In genomic region chr6:31586013-31586412, GRCh38 we compare ENCODE assay signal across 8 cellular contexts. TPM values are rescaled to one million over a fixed set of nuclear protein-coding genes. Genes with fewer than 3 reads are reported as not detected.
DNase-seq lines count a peak whose midpoint lies in the region; ATAC-seq and TF ChIP-seq lines count a peak whose summit lies in the region.
"Had no signal": no experiment of that assay in that cellular context is flagged by ENCODE, and none has a peak within 500 bp of the region (broad histone marks: within the 10 kb centered on the region; RNA-seq: fewer than 3 reads in every experiment).

TSS of gene LST1 (plus strand) at chr6:31586277. CDS start at chr6:31587300, 1,023 bp downstream.

- no peaks in the 10 kb centered on the region for H3K79me1 ChIP-seq in IMR-90 (ENCODE audit: low read depth in 1 of 2, low read length in 2 of 2)

- WGBS in IMR-90 (ENCODE audit: extremely low coverage in 2 of 2, insufficient read length in 1 of 2), 2 experiments, result no CpG with 5 or more reads among the region's 1 CpG

- dilution Hi-C loops in IMR-90 (cut with HindIII; ENCODE audit: low sequenced_read_pairs, unreplicated experiment), result no loop called here

- H2AFZ ChIP-seq in IMR-90 (replicated peaks; ENCODE audit: low read length, poor library complexity), result no peak within 1 kb of the TSS

- H2AK5ac ChIP-seq in IMR-90 (ENCODE audit: low read depth, low read length), result no peak within 1 kb of the TSS

- no peak within 1 kb of the TSS for H3K14ac ChIP-seq in IMR-90 (replicated peaks; ENCODE audit: low read depth, low read length)

- no peak within 1 kb of the TSS for H3K56ac ChIP-seq in IMR-90 (ENCODE audit: extremely low read depth, insufficient read depth, low read length)

- in situ Hi-C loops in IMR-90 (cut with MboI; ENCODE audit: low sequenced_read_pairs) (no loop called here), gastrocnemius medialis (cut with MboI; ENCODE audit: low sequenced_read_pairs in 4 of 4) (no loop called here)

- H2BK5ac ChIP-seq in IMR-90 (ENCODE audit: low read depth, low read length, poor library complexity, severe bottlenecking), result no peak within 1 kb of the TSS

- intact Hi-C loops in IMR-90 (cut with micrococcal nuclease), result no loop called here
- intact Hi-C loops in gastrocnemius medialis (cut with DNase I; ENCODE audit: low total_unique reads), result no loop called here

- no TSS peak for BruUV-seq in IMR-90 (replicated peaks; lab: Mats Ljungman, UMichigan)

- H2BK20ac ChIP-seq in IMR-90 (ENCODE audit: low read depth, low read length), result no peak within 1 kb of the TSS

- no peaks in the 10 kb centered on the region; the same call in 1 of the 2 replicates for H3K9me1 ChIP-seq in IMR-90 (ENCODE audit: insufficient read depth, low read length)

- H2BK15ac ChIP-seq in IMR-90 (ENCODE audit: low read depth, low read length), result no peak within 1 kb of the TSS

- H3K4me2 ChIP-seq in IMR-90 (ENCODE audit: low read depth, low read length), result no peak within 1 kb of the TSS

- H3K27ac ChIP-seq in IMR-90 (ENCODE audit: insufficient read depth, low read length) (no peak within 1 kb of the TSS), SK-N-MC (no peak within 1 kb of the TSS), skin epidermis (peak within 1 kb of the TSS in 18 of 21 experiments; percentile 19 to 94 (median 70)), gastrocnemius medialis (no peak within 1 kb of the TSS)

- H3K27me3 ChIP-seq in IMR-90 (ENCODE audit: control insufficient read depth, insufficient read depth, low read length), result peaks cover 11% of the 10 kb centered on the region
- H3K27me3 ChIP-seq in gastrocnemius medialis, result peaks cover 0 to 5% (median 0%) of the 10 kb centered on the region in 3 donors

- CTCF ChIA-PET in IMR-90 (lab: Yijun Ruan, JAX), result interaction anchor here (1.2 to 1.4 kb wide), 2 partner anchors 35 to 39 kb away, joined by 4 to 8 read pairs; partner anchors contain the start of genes ATP6V1G2 and NFKBIL1

- no peak within 1 kb of the TSS for H4K5ac ChIP-seq in IMR-90 (ENCODE audit: low read depth, low read length)

- TF ChIP-seq CTCF in IMR-90 (conservative IDR thresholded peaks at IDR 0.05; ENCODE audit: low read depth, low read length) (no peak), endothelial cell (IDR thresholded peaks at IDR 0.05; ENCODE audit: unreplicated experiment) (no peak), gastrocnemius medialis (IDR thresholded peaks at IDR 0.05 in 4 of 5, conservative IDR thresholded peaks at IDR 0.05 in 1 of 5) (no peak)

- peak within 1 kb of the TSS; percentile 61 for H2AK9ac ChIP-seq in IMR-90 (replicated peaks; ENCODE audit: low read depth, low read length, poor library complexity)

- H3K4me1 ChIP-seq in IMR-90 (ENCODE audit: control insufficient read depth, insufficient read depth, low read length), result peaks cover 4% of the 10 kb centered on the region; the same call in 1 of the 2 replicates
- no peaks in the 10 kb centered on the region for H3K4me1 ChIP-seq in gastrocnemius medialis

- POLR2A ChIA-PET in IMR-90 (lab: Charles Lee; ENCODE audit: unreplicated experiment), result no interaction called here

- H3K36me3 ChIP-seq in IMR-90 (ENCODE audit: control insufficient read depth, insufficient read depth, low read length) (no peaks in the 10 kb centered on the region), SK-N-MC (ENCODE audit: insufficient read depth, low read length) (no peaks in the 10 kb centered on the region), gastrocnemius medialis (no peaks in the 10 kb centered on the region)

- no peaks in the 10 kb centered on the region for H3K36me3 Mint-ChIP-seq in endothelial cell (ENCODE audit: low read depth, unreplicated experiment)

- H3K23ac ChIP-seq in IMR-90 (ENCODE audit: low read depth, low read length), result no peak within 1 kb of the TSS

- DNase-seq in IMR-90 (no peak), SK-N-MC (ENCODE audit: low read depth, low spot score) (no peak), endothelial cell (ENCODE audit: low spot score) (no peak), dedifferentiated amniotic fluid mesenchymal stem cell (ENCODE audit: extremely low spot score) (no peak), hippocampal formation (lab: John Stamatoyannopoulos, UW) (no peak), gastrocnemius medialis (no peak)

- peaks cover 15% of the 10 kb centered on the region for H3K4me1 Mint-ChIP-seq in endothelial cell (ENCODE audit: unreplicated experiment)

- no peak within 1 kb of the TSS for H2BK120ac ChIP-seq in IMR-90 (ENCODE audit: low read depth, low read length)

- no peak within 1 kb of the TSS for H3K4ac ChIP-seq in IMR-90 (ENCODE audit: low read depth, low read length)

- ATAC-seq in IMR-90 (ENCODE audit: low read depth) (no peak), gastrocnemius medialis (no peak)

- no peak for TF ChIP-seq RAD21 in IMR-90 (IDR thresholded peaks at IDR 0.05; ENCODE audit: low read length)

- no peak within 1 kb of the TSS for H3K4me3 Mint-ChIP-seq in endothelial cell (ENCODE audit: unreplicated experiment)

- no peak within 1 kb of the TSS for H3K18ac ChIP-seq in IMR-90 (ENCODE audit: low read depth, low read length)

- H3K27ac Mint-ChIP-seq in endothelial cell (ENCODE audit: unreplicated experiment), result peak within 1 kb of the TSS; percentile 52

- peaks cover 4% of the 10 kb centered on the region for H3K27me3 Mint-ChIP-seq in endothelial cell (ENCODE audit: unreplicated experiment)

- H4K20me1 ChIP-seq in IMR-90 (ENCODE audit: insufficient read depth, low read length), result no peaks in the 10 kb centered on the region

- H3K9ac ChIP-seq in IMR-90 (ENCODE audit: low read depth, low read length) (no peak within 1 kb of the TSS), SK-N-MC (ENCODE audit: insufficient read length) (no peak within 1 kb of the TSS)

- TF ChIP-seq POLR2A in IMR-90 (IDR thresholded peaks at IDR 0.05; ENCODE audit: low read depth, low read length), result no peak
- no peak for TF ChIP-seq POLR2A in gastrocnemius medialis (IDR thresholded peaks at IDR 0.05)

- H3K9me3 ChIP-seq in IMR-90 (ENCODE audit: control insufficient read depth, insufficient read depth, low read length), result no peaks in the 10 kb centered on the region
- no peaks in the 10 kb centered on the region for H3K9me3 ChIP-seq in SK-N-MC (ENCODE audit: low read depth, low read length)
- H3K9me3 ChIP-seq in gastrocnemius medialis, result no peaks in the 10 kb centered on the region

- no peak within 1 kb of the TSS for H4K91ac ChIP-seq in IMR-90 (ENCODE audit: insufficient read depth, low read depth, low read length)

- H3K4me3 ChIP-seq in IMR-90 (ENCODE audit: insufficient read depth, low read depth, low read length) (no peak within 1 kb of the TSS), SK-N-MC (0 out of 2 replicates have a peak within 1 kb of the TSS, but pooled peaks have one; percentile 25), skin epidermis (peak within 1 kb of the TSS in 4 of 7 experiments; percentile 2 to 21 (median 19)), gastrocnemius medialis (no peak within 1 kb of the TSS)

- no peaks in the 10 kb centered on the region for H3K9me3 Mint-ChIP-seq in endothelial cell (ENCODE audit: unreplicated experiment)

- no peak within 1 kb of the TSS; a peak in 1 of 4 replicates for H4K8ac ChIP-seq in IMR-90 (ENCODE audit: low read depth in 2 of 2, low read length in 2 of 2)

TF ChIP-seq in IMR-90, 13 proteins besides CTCF, POLR2A, EP300 and RAD21:
- TF ChIP-seq MAFK (IDR thresholded peaks at IDR 0.05; ENCODE audit: low read depth, low read length), result no peak
- no peak for TF ChIP-seq SMC3 (IDR thresholded peaks at IDR 0.05; ENCODE audit: low read depth, low read length)
- no peak for TF ChIP-seq CHD1 (IDR thresholded peaks at IDR 0.05; ENCODE audit: low read depth, low read length)
- no peak for TF ChIP-seq CEBPB (IDR thresholded peaks at IDR 0.05; ENCODE audit: low read depth, low read length)
- TF ChIP-seq USF2 (IDR thresholded peaks at IDR 0.05; ENCODE audit: low read depth, low read length), result no peak
- TF ChIP-seq MAZ (IDR thresholded peaks at IDR 0.05; ENCODE audit: borderline replicate concordance, low read depth, low read length), result no peak
- no peak for TF ChIP-seq RFX5 (IDR thresholded peaks at IDR 0.05; ENCODE audit: low read depth, low read length)
- TF ChIP-seq NFE2L2 (IDR thresholded peaks at IDR 0.05; ENCODE audit: low read depth, low read length), result no peak
- TF ChIP-seq FOS (IDR thresholded peaks at IDR 0.05; ENCODE audit: low read depth, low read length), result no peak
- no peak for TF ChIP-seq RCOR1 (IDR thresholded peaks at IDR 0.05; ENCODE audit: insufficient replicate concordance, low read length)
TF ChIP-seq in IMR-90: peak in this region for 0.

RNA-seq across cellular contexts. Expression of gene LST1, which starts in this region (rescaled TPM):
- not detected in 2 replicates for total RNA-seq in IMR-90 (2012; rRNA removed)
- polyA plus RNA-seq in IMR-90 (2012; rRNA removed), result not detected in 2 replicates
- polyA plus RNA-seq in IMR-90 (2012; cell fraction: cytosol; rRNA removed), result not detected in 2 replicates
- not detected in 2 replicates for polyA plus RNA-seq in IMR-90 (2012; cell fraction: nucleus; rRNA removed; ENCODE audit: low replicate concordance)
- total RNA-seq in endothelial cell (ENCODE audit: unreplicated experiment), result 1.7 TPM
- total RNA-seq in gastrocnemius medialis, result 10 to 100 TPM in 1 of 4 donors, 1 to 10 TPM in 2, not detected in 1; 1.6 to 22.3 (median 4.1) TPM
- total RNA-seq: M059J had no signal

Comparison
In these comparisons a context has a peak if more than half of its experiments do, and no peak if none do; other contexts are left out.
1. H3K27ac ChIP-seq: peak in skin epidermis (18 of 21); none in IMR-90 (single experiment), SK-N-MC (single experiment) and gastrocnemius medialis (0 of 4).
2. H3K4me3 ChIP-seq: peak in SK-N-MC (single experiment) and skin epidermis (4 of 7); none in IMR-90 (single experiment) and gastrocnemius medialis (0 of 4).